In genomic region chr14:105204206-105204930, GRCh38 we compare ENCODE assay signal across 9 cellular contexts. TPM values are rescaled to one million over a fixed set of nuclear protein-coding genes. Genes with fewer than 3 reads are reported as not detected.
DNase-seq lines count a peak whose midpoint lies in the region; ATAC-seq and TF ChIP-seq lines count a peak whose summit lies in the region.
"Had no signal": no experiment of that assay in that cellular context is flagged by ENCODE, and none has a peak within 500 bp of the region (broad histone marks: within the 10 kb centered on the region; RNA-seq: fewer than 3 reads in every experiment).

No MANE protein-coding gene starts in this region.

- no peak overlapping the region for H3K4me3 Mint-ChIP-seq in activated T-helper 17 cell treated with anti-CD3 and anti-CD28 coated beads, Interleukin-2, amount 50 U/mL, for 72 hours

- WGBS in heart right ventricle, 2 donors = 55 to 57% methylated on average over 24 of the region's 24 CpGs

- DNase-seq in GM03348 (ENCODE audit: low spot score) (peak; percentile 54), heart right ventricle (peak; percentile 66 to 77), posterior cingulate gyrus (peak in 8 of 10 donors; percentile 37 to 95 (median 60)), HCEC 1CT (no peak), NCI-H2171 treated with DMSO at 0.1 percent for 48 hours (lab: John Stamatoyannopoulos, UW) (no peak), brain microvascular endothelial cell (no peak)

- no peaks in the 10 kb centered on the region for H3K9me3 Mint-ChIP-seq in activated T-helper 17 cell treated with anti-CD3 and anti-CD28 coated beads, Interleukin-2, amount 50 U/mL, for 72 hours

- ATAC-seq in activated T-helper 17 cell treated with anti-CD3 and anti-CD28 coated beads, Interleukin-2, amount 50 U/mL, for 72 hours (replicated peaks) = peak; percentile 13
- ATAC-seq in heart right ventricle (peak; percentile 59 to 86 (median 74)), HG02763 (IDR thresholded peaks at IDR 0.05; ENCODE audit: unreplicated experiment) (no peak)

- no peaks in the 10 kb centered on the region for H3K36me3 Mint-ChIP-seq in activated T-helper 17 cell treated with anti-CD3 and anti-CD28 coated beads, Interleukin-2, amount 50 U/mL, for 72 hours (ENCODE audit: low read depth)

- in situ Hi-C loops in brain microvascular endothelial cell (cut with HindIII; ENCODE audit: low pct_ligation_motif_present, low sequenced_read_pairs) = no loop called here

- TF ChIP-seq CTCF in heart right ventricle (IDR thresholded peaks at IDR 0.05) (no peak), brain microvascular endothelial cell (IDR thresholded peaks at IDR 0.05; ENCODE audit: low read depth, low read length, missing control alignments) (no peak)

- peaks cover 26 to 80% (median 70%) of the 10 kb centered on the region in 9 donors for H3K4me1 ChIP-seq in heart right ventricle
- H3K4me1 ChIP-seq: prostate gland had no signal

- H3K27me3 ChIP-seq in heart right ventricle = peaks cover 0 to 30% (median 0%) of the 10 kb centered on the region in 7 donors
- no peaks in the 10 kb centered on the region for H3K27me3 ChIP-seq in brain microvascular endothelial cell (replicated peaks)

- H3K27me3 Mint-ChIP-seq in activated T-helper 17 cell treated with anti-CD3 and anti-CD28 coated beads, Interleukin-2, amount 50 U/mL, for 72 hours = peaks cover 7% of the 10 kb centered on the region

- intact Hi-C loops in heart right ventricle (cut with DNase I) = loop anchor here in 7 of 10 donors (2.0 to 10.0 kb wide), 9 partner anchors 37 to 148 kb away; partner anchors contain the start of gene JAG2 (in 1 of the 7)
- intact Hi-C loops in posterior cingulate gyrus (cut with DNase I) = no loop called here

- no peak overlapping the region for H3K4me3 ChIP-seq in heart right ventricle
- H3K4me3 ChIP-seq in brain microvascular endothelial cell (ENCODE audit: low read depth, low read length) = no peak overlapping the region
- H3K4me3 ChIP-seq: prostate gland had no signal

- H3K27ac ChIP-seq in heart right ventricle = peak overlapping the region in 7 of 10 donors; percentile 19 to 80 (median 67)
- no peak overlapping the region for H3K27ac ChIP-seq in brain microvascular endothelial cell
- H3K27ac ChIP-seq: prostate gland had no signal

- H3K36me3 ChIP-seq in heart right ventricle (peaks cover 0 to 7% (median 0%) of the 10 kb centered on the region in 9 donors), brain microvascular endothelial cell (replicated peaks) (peaks cover 2% of the 10 kb centered on the region)
- H3K36me3 ChIP-seq: prostate gland had no signal

- H3K4me1 Mint-ChIP-seq in activated T-helper 17 cell treated with anti-CD3 and anti-CD28 coated beads, Interleukin-2, amount 50 U/mL, for 72 hours = no peaks in the 10 kb centered on the region

- no peak overlapping the region for H3K27ac Mint-ChIP-seq in activated T-helper 17 cell treated with anti-CD3 and anti-CD28 coated beads, Interleukin-2, amount 50 U/mL, for 72 hours

- H3K9me3 ChIP-seq in heart right ventricle = no peaks in the 10 kb centered on the region
- H3K9me3 ChIP-seq: prostate gland had no signal

RNA-seq across cellular contexts. Expression of gene NUDT14, which starts 23.3 kb away (rescaled TPM):
- 10 to 100 TPM; 17.9 to 18.3 TPM for total RNA-seq in activated T-helper 17 cell treated with anti-CD3 and anti-CD28 coated beads, Interleukin-2, amount 50 U/mL, for 72 hours
- total RNA-seq in heart right ventricle = 10 to 100 TPM; 18.9 to 33.9 (median 29.6) TPM
- polyA plus RNA-seq in heart right ventricle = 10 to 100 TPM; 15.1 to 31.1 TPM

RNA-seq across cellular contexts. Expression of gene JAG2, which starts 35.8 kb away (rescaled TPM):
- 1 to 10 TPM; 2.5 TPM for total RNA-seq in activated T-helper 17 cell treated with anti-CD3 and anti-CD28 coated beads, Interleukin-2, amount 50 U/mL, for 72 hours
- 10 to 100 TPM; 18.5 to 42.4 (median 26.3) TPM for total RNA-seq in heart right ventricle
- polyA plus RNA-seq in heart right ventricle = 10 to 100 TPM; 23.7 to 45.5 TPM

RNA-seq across cellular contexts. Expression of gene BTBD6, which starts 44.0 kb away (rescaled TPM):
- total RNA-seq in activated T-helper 17 cell treated with anti-CD3 and anti-CD28 coated beads, Interleukin-2, amount 50 U/mL, for 72 hours = 10 to 100 TPM; 19.5 to 41.3 TPM
- total RNA-seq in heart right ventricle = 10 to 100 TPM; 28.1 to 49.7 (median 32.2) TPM
- polyA plus RNA-seq in heart right ventricle = 10 to 100 TPM; 40.9 to 58.2 TPM

Comparison
In these comparisons a context has a peak if more than half of its experiments do, and no peak if none do; other contexts are left out.
1. DNase-seq: peak in GM03348 (single experiment), heart right ventricle (2 of 2) and posterior cingulate gyrus (8 of 10); none in HCEC 1CT (single experiment), NCI-H2171 treated with DMSO at 0.1 percent for 48 hours (single experiment) and brain microvascular endothelial cell (single experiment).
2. RNA of gene JAG2, which starts 35.8 kb away (total RNA-seq): 18.5 to 42.4 TPM in heart right ventricle; 2.5 TPM in activated T-helper 17 cell treated with anti-CD3 and anti-CD28 coated beads, Interleukin-2, amount 50 U/mL, for 72 hours; every median in the first group is over 4 times any median in the second.